8 cellular contexts compared by ENCODE assay signal in genomic region chr21:34526618-34527290, GRCh38.
DNase-seq lines count a peak whose midpoint lies in the region; ATAC-seq lines count a peak whose summit lies in the region.

No MANE protein-coding gene starts in this region.

- no peaks in the 10 kb centered on the region for H3K36me3 ChIP-seq in endocrine pancreas (ENCODE audit: control insufficient read depth, insufficient read depth, low read length)

- DNase-seq in DMS53 (lab: John Stamatoyannopoulos, UW) (peak; percentile 75), memory B cell (ENCODE audit: low spot score in 2 of 2) (no peak), NCI-H2227 (lab: John Stamatoyannopoulos, UW; ENCODE audit: unreplicated experiment) (no peak)
- DNase-seq in activated CD4-positive, alpha-beta T cell treated with anti-CD3 and anti-CD28 coated beads for 4 hours, result peak; percentile 29 to 51
- peak; percentile 11 for DNase-seq in stimulated activated CD8-positive, alpha-beta memory T cell treated with anti-CD3 and anti-CD28 coated beads, Interleukin-12 subunit alpha, Interleukin-12 subunit beta, amount 100 ng/mL, for 1 hour (ENCODE audit: low read depth)
- DNase-seq in central memory CD4-positive, alpha-beta T cell, result no peak

- no peak overlapping the region for H3K27ac Mint-ChIP-seq in memory B cell

- H3K27me3 Mint-ChIP-seq in memory B cell, result no peaks in the 10 kb centered on the region

- no peaks in the 10 kb centered on the region for H3K4me1 ChIP-seq in endocrine pancreas (ENCODE audit: control insufficient read depth, insufficient read depth, low read length)

- H3K4me3 ChIP-seq in endocrine pancreas (ENCODE audit: control insufficient read depth, insufficient read depth, low read length), result peak overlapping the region; percentile 54

- H3K4me1 Mint-ChIP-seq in memory B cell, result peaks cover 7% of the 10 kb centered on the region

- H3K27me3 ChIP-seq in endocrine pancreas (ENCODE audit: control insufficient read depth, insufficient read depth, low read length), result no peaks in the 10 kb centered on the region

- peaks cover 1% of the 10 kb centered on the region for H3K36me3 Mint-ChIP-seq in memory B cell

- H3K9ac ChIP-seq in endocrine pancreas (ENCODE audit: control insufficient read depth, insufficient read depth, low read length), result no peak overlapping the region

- no peaks in the 10 kb centered on the region for H3K9me3 ChIP-seq in endocrine pancreas (ENCODE audit: control insufficient read depth, low read length)

- H3K9me3 Mint-ChIP-seq in memory B cell, result peaks cover 2% of the 10 kb centered on the region

- H3K4me3 Mint-ChIP-seq in memory B cell, result peak overlapping the region; percentile 37

- ATAC-seq in HG02884 (IDR thresholded peaks at IDR 0.05; ENCODE audit: unreplicated experiment), result peak; percentile 58
- no peak for ATAC-seq in memory B cell (ENCODE audit: low read depth)

Comparison
In these comparisons a context has a peak if more than half of its experiments do, and no peak if none do; other contexts are left out.
1. DNase-seq: peak in DMS53 (single experiment), activated CD4-positive, alpha-beta T cell treated with anti-CD3 and anti-CD28 coated beads for 4 hours (2 of 2) and stimulated activated CD8-positive, alpha-beta memory T cell treated with anti-CD3 and anti-CD28 coated beads, Interleukin-12 subunit alpha, Interleukin-12 subunit beta, amount 100 ng/mL, for 1 hour (single experiment); none in memory B cell (0 of 2), central memory CD4-positive, alpha-beta T cell (single experiment) and NCI-H2227 (single experiment).